In the genomic region with DNA sequence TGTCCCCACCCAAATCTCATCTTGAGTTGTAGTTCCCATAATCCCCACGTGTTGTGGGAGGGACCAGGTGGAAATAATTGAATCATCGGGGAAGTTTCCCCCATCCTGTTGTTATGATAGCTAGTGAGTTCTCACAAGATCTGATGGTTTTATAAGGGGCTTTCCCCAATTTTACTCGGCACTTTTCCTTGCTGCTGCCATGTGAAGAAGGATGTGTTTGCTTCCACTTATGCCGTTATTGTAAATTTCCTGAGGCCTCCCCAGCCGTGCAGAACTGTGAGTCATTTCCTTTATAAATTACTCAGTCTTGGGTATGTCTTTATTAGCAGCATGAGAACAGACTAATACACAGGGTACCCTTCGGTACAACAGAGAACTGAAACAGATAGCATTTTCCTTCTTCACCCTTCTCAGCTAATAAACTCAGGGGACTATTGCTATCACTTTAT, we compare ENCODE assay signal across 9 cellular contexts. TPM values are rescaled to one million over a fixed set of nuclear protein-coding genes. Genes with fewer than 3 reads are reported as not detected.
A peak's percentile ranks its signal among the peaks of the same experiment; 100 is the strongest.
DNase-seq lines count a peak whose midpoint lies in the region; ATAC-seq and TF ChIP-seq lines count a peak whose summit lies in the region.
"Not testable (repeated sequence)": the region's sequence is repeated elsewhere in the genome, so short reads cannot be mapped to it uniquely, and the experiment has no call there.
"Had no signal": no experiment of that assay in that cellular context is flagged by ENCODE, and none has a peak within 500 bp of the region (broad histone marks: within the 10 kb centered on the region; RNA-seq: fewer than 3 reads in every experiment).

No MANE protein-coding gene starts in this region.

- H3K4me2 ChIP-seq in osteoblast (ENCODE audit: insufficient read depth, low read length) = peak overlapping the region; percentile 70

- H3K27ac Mint-ChIP-seq in T-helper 17 cell = peak overlapping the region; percentile 90
- peak overlapping the region; percentile 92 for H3K27ac Mint-ChIP-seq in activated T-helper 17 cell treated with anti-CD3 and anti-CD28 coated beads, Interleukin-2, amount 50 U/mL, for 72 hours

- H3K9me3 ChIP-seq in T-helper 17 cell (ENCODE audit: control insufficient read depth, low read length, poor library complexity, severe bottlenecking) = peaks cover 18% of the 10 kb centered on the region
- not testable (repeated sequence) for H3K9me3 ChIP-seq in osteoblast (ENCODE audit: low read depth, low read length)

- peak overlapping the region; percentile 49 for H2AFZ ChIP-seq in osteoblast (ENCODE audit: low read length)

- peak overlapping the region; percentile 37 for H3K4me3 ChIP-seq in osteoblast (ENCODE audit: insufficient read depth, low read length)

- H3K9me3 Mint-ChIP-seq in activated T-helper 17 cell treated with anti-CD3 and anti-CD28 coated beads, Interleukin-2, amount 50 U/mL, for 72 hours = not testable (repeated sequence)

- H3K79me2 ChIP-seq in osteoblast (ENCODE audit: insufficient read depth, low read length) = not testable (repeated sequence)

- not testable (repeated sequence) for TF ChIP-seq CTCF in GM10266 (IDR thresholded peaks at IDR 0.05; ENCODE audit: control insufficient read depth, insufficient read depth, low read depth, missing control alignments); osteoblast (IDR thresholded peaks at IDR 0.05; ENCODE audit: extremely low read depth, low read depth, low read length)

- H3K27ac ChIP-seq in osteoblast (ENCODE audit: low read depth, low read length) = peak overlapping the region; percentile 29

- H3K36me3 ChIP-seq in osteoblast (ENCODE audit: insufficient read depth, low read length) = not testable (repeated sequence)

- H3K4me3 Mint-ChIP-seq in T-helper 17 cell = peak overlapping the region; percentile 46
- H3K4me3 Mint-ChIP-seq in activated T-helper 17 cell treated with anti-CD3 and anti-CD28 coated beads, Interleukin-2, amount 50 U/mL, for 72 hours = peak overlapping the region; percentile 69

- H3K36me3 Mint-ChIP-seq in T-helper 17 cell (ENCODE audit: low read depth) = not testable (repeated sequence)
- H3K36me3 Mint-ChIP-seq in activated T-helper 17 cell treated with anti-CD3 and anti-CD28 coated beads, Interleukin-2, amount 50 U/mL, for 72 hours (ENCODE audit: low read depth) = peaks cover 64% of the 10 kb centered on the region

- not testable (repeated sequence) for H3K27me3 ChIP-seq in osteoblast (ENCODE audit: insufficient read depth, low read length)

- ATAC-seq in GM21717 (IDR thresholded peaks at IDR 0.05; ENCODE audit: unreplicated experiment) (peak; percentile 77), HG03558 (IDR thresholded peaks at IDR 0.05; ENCODE audit: extremely low read depth, unreplicated experiment) (peak; percentile 89), T-helper 17 cell (peak; percentile 73), esophagus mucosa (peak; percentile 41)
- ATAC-seq in activated T-helper 17 cell treated with anti-CD3 and anti-CD28 coated beads, Interleukin-2, amount 50 U/mL, for 72 hours (replicated peaks) = peak; percentile 89

- not testable (repeated sequence) for H3K4me1 ChIP-seq in osteoblast (ENCODE audit: insufficient read depth, low read length)

- H3K4me1 Mint-ChIP-seq in T-helper 17 cell = peaks cover 26% of the 10 kb centered on the region
- H3K4me1 Mint-ChIP-seq in activated T-helper 17 cell treated with anti-CD3 and anti-CD28 coated beads, Interleukin-2, amount 50 U/mL, for 72 hours = peaks cover 28% of the 10 kb centered on the region

- DNase-seq in GM10266 (ENCODE audit: extremely low spot score) (peak; percentile 17), T-helper 17 cell (peak in 1 of 3 donors; percentile 34)
- DNase-seq in osteoblast (ENCODE audit: insufficient read length, low spot score, missing footprints) = not testable (repeated sequence)
- DNase-seq in stimulated activated naive CD4-positive, alpha-beta T cell treated with Interleukin-2 at 50 U/mL for 16 hours (lab: John Stamatoyannopoulos, UW) = peak; percentile 74

- H3K27me3 Mint-ChIP-seq in T-helper 17 cell; activated T-helper 17 cell treated with anti-CD3 and anti-CD28 coated beads, Interleukin-2, amount 50 U/mL, for 72 hours: not testable (repeated sequence)

- H4K20me1 ChIP-seq in osteoblast (ENCODE audit: insufficient read depth, low read length) = not testable (repeated sequence)

RNA-seq across cellular contexts. Expression of a gene that starts 45.3 kb away (rescaled TPM):
- 100 to 1,000 TPM; 194 to 208 TPM for total RNA-seq in T-helper 17 cell
- 100 to 1,000 TPM in 1 of 2 donors, 10 to 100 TPM in 1; 99.1 to 132 TPM for total RNA-seq in activated T-helper 17 cell treated with anti-CD3 and anti-CD28 coated beads, Interleukin-2, amount 50 U/mL, for 72 hours
- 1.5 TPM for total RNA-seq in esophagus mucosa
- 7.4 and 9.8 TPM in 2 replicates for total RNA-seq in osteoblast
- total RNA-seq: HepG2 had no signal
